1 cellular context compared by ENCODE assay signal in the genomic region with DNA sequence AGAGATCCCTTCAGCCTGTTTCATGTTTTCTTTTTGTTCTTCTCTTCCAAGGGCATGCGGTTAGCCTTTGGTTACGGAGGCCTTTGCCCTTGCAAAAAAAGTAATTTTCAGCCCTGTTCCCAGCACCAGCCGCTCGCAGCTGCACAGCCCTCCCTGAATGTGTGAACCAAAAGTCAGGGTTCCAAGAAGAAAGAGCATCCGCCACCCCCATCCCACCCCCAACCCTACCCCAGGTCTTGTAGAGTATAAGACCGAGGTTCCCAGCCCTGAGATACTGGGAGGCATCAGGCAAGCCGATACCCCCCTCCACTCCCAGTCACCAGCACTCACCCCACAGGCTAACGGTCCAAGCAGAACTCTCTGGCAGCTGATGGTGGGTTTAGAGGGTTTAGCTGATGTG.
TF ChIP-seq lines count a peak whose summit lies in the region.

No MANE protein-coding gene starts in this region.

TF ChIP-seq in HepG2, 621 proteins besides CTCF, POLR2A, EP300 and RAD21:
- TF ChIP-seq ZNF451 (CRISPR knock-in tag; IDR thresholded peaks at IDR 0.05) (no peak), ETV5 (CRISPR knock-in tag; IDR thresholded peaks at IDR 0.05; ENCODE audit: borderline replicate concordance) (no peak), MLLT10 (CRISPR knock-in tag; IDR thresholded peaks at IDR 0.05) (no peak), ZNF362 (CRISPR knock-in tag; IDR thresholded peaks at IDR 0.05; ENCODE audit: borderline replicate concordance) (no peak), PAF1 (CRISPR knock-in tag; IDR thresholded peaks at IDR 0.05) (no peak), SALL2 (CRISPR knock-in tag; IDR thresholded peaks at IDR 0.05) (no peak), ZNF20 (CRISPR knock-in tag; IDR thresholded peaks at IDR 0.05) (no peak)
